Comparison of ENCODE assay signal across 15 cellular contexts in genomic region chr3:5305681-5305983, GRCh38.
A peak's percentile ranks its signal among the peaks of the same experiment; 100 is the strongest.
DNase-seq lines count a peak whose midpoint lies in the region; ATAC-seq and TF ChIP-seq lines count a peak whose summit lies in the region.
"Had no signal": no experiment of that assay in that cellular context is flagged by ENCODE, and none has a peak within 500 bp of the region (broad histone marks: within the 10 kb centered on the region; RNA-seq: fewer than 3 reads in every experiment).

No MANE protein-coding gene starts in this region.

- H3K4me3 ChIP-seq in endodermal cell (ENCODE audit: low read length) = no peak overlapping the region
- H3K4me3 ChIP-seq: BLaER1 treated with 17β-estradiol and CSF1 and Interleukin-3, amounts not matched to agents 10 nM and 100 nM; lung; SJSA1 had no signal

- H3K9me3 Mint-ChIP-seq in endodermal cell (no peaks in the 10 kb centered on the region), T-cell (no peaks in the 10 kb centered on the region)
- H3K9me3 Mint-ChIP-seq: activated CD4-positive, alpha-beta T cell treated with anti-CD3 and anti-CD28 coated beads, Interleukin-2, amount 10 ng/mL, durations not matched to agents 7 days and 5 days; activated T-cell treated with anti-CD3 and anti-CD28 coated beads, Interleukin-2, amount 50 U/mL, for 4 hours; natural killer cell had no signal

- no peaks in the 10 kb centered on the region for H3K27me3 ChIP-seq in endodermal cell (ENCODE audit: control insufficient read depth, insufficient read depth, low read length, poor library complexity, severe bottlenecking)
- H3K27me3 ChIP-seq: BLaER1 treated with 17β-estradiol and CSF1 and Interleukin-3, amounts not matched to agents 10 nM and 100 nM; SJSA1 had no signal

- H3K4me3 Mint-ChIP-seq in endodermal cell (no peak overlapping the region), T-cell (no peak overlapping the region)
- H3K4me3 Mint-ChIP-seq: activated CD4-positive, alpha-beta T cell treated with anti-CD3 and anti-CD28 coated beads, Interleukin-2, amount 10 ng/mL, durations not matched to agents 7 days and 5 days; activated T-cell treated with anti-CD3 and anti-CD28 coated beads, Interleukin-2, amount 50 U/mL, for 4 hours; natural killer cell had no signal

- H3K9me3 ChIP-seq in endodermal cell (ENCODE audit: control insufficient read depth, low read length) = no peaks in the 10 kb centered on the region
- H3K9me3 ChIP-seq: BLaER1 treated with 17β-estradiol and CSF1 and Interleukin-3, amounts not matched to agents 10 nM and 100 nM; SJSA1 had no signal

- H3K27ac Mint-ChIP-seq in endodermal cell (no peak overlapping the region), T-cell (no peak overlapping the region)
- H3K27ac Mint-ChIP-seq: activated CD4-positive, alpha-beta T cell treated with anti-CD3 and anti-CD28 coated beads, Interleukin-2, amount 10 ng/mL, durations not matched to agents 7 days and 5 days; natural killer cell had no signal

- no peak overlapping the region for H3K9ac ChIP-seq in endodermal cell (ENCODE audit: extremely low read depth, low read length, poor library complexity, severe bottlenecking)
- H3K9ac ChIP-seq: BLaER1 treated with 17β-estradiol and CSF1 and Interleukin-3, amounts not matched to agents 10 nM and 100 nM had no signal

- POLR2A ChIA-PET in T-cell (lab: Charles Lee) = no interaction called here

- H3K27me3 Mint-ChIP-seq in endodermal cell (ENCODE audit: insufficient read depth) = peaks cover 7% of the 10 kb centered on the region
- peaks cover 6 to 9% of the 10 kb centered on the region in 2 donors for H3K27me3 Mint-ChIP-seq in T-cell

- H3K36me3 ChIP-seq in endodermal cell (ENCODE audit: control insufficient read depth, insufficient read depth, low read length) = no peaks in the 10 kb centered on the region
- H3K36me3 ChIP-seq: BLaER1 treated with 17β-estradiol and CSF1 and Interleukin-3, amounts not matched to agents 10 nM and 100 nM; SJSA1 had no signal

- CTCF ChIA-PET in T-cell (lab: Charles Lee) = no interaction called here

- WGBS in endodermal cell (ENCODE audit: insufficient coverage in 1 of 2, insufficient read length in 1 of 2), 2 experiments = 91% methylated on average over 2 of the region's 2 CpGs; no CpG with 5 or more reads in 1 of the 2 experiments

- H3K4me1 ChIP-seq in endodermal cell (ENCODE audit: control insufficient read depth, insufficient read depth, low read length) = no peaks in the 10 kb centered on the region
- H3K4me1 ChIP-seq: SJSA1 had no signal

- ATAC-seq in GM18519 (IDR thresholded peaks at IDR 0.05; ENCODE audit: low FRiP score, unreplicated experiment) (peak; percentile 20), GM19467 (IDR thresholded peaks at IDR 0.05; ENCODE audit: unreplicated experiment) (peak; percentile 30), HG02885 (IDR thresholded peaks at IDR 0.05; ENCODE audit: poor library complexity, unreplicated experiment) (peak; percentile 17), left lobe of liver (no peak), T-cell (replicated peaks in 1 of 4) (no peak)

- H3K27ac ChIP-seq in endodermal cell (ENCODE audit: low read depth, low read length) = no peak overlapping the region
- H3K27ac ChIP-seq: BLaER1 treated with 17β-estradiol and CSF1 and Interleukin-3, amounts not matched to agents 10 nM and 100 nM; SJSA1 had no signal

- no peak for DNase-seq in endodermal cell
- DNase-seq in COLO668 (lab: John Stamatoyannopoulos, UW; ENCODE audit: unreplicated experiment) = no peak
- no peak for DNase-seq in left lobe of liver (ENCODE audit: low spot score)
- no peak for DNase-seq in T-cell
- DNase-seq in NCI-H2171 (lab: John Stamatoyannopoulos, UW) = no peak
- DNase-seq: activated T-cell treated with anti-CD3 and anti-CD28 coated beads, Interleukin-2, amount 50 U/mL, for 4 hours; central memory CD4-positive, alpha-beta T cell; natural killer cell had no signal

- H3K36me3 Mint-ChIP-seq in endodermal cell (ENCODE audit: low read depth) (no peaks in the 10 kb centered on the region), T-cell (no peaks in the 10 kb centered on the region)
- H3K36me3 Mint-ChIP-seq: natural killer cell had no signal

- no peaks in the 10 kb centered on the region for H3K4me1 Mint-ChIP-seq in endodermal cell
- no peaks in the 10 kb centered on the region for H3K4me1 Mint-ChIP-seq in T-cell
- H3K4me1 Mint-ChIP-seq: activated CD4-positive, alpha-beta T cell treated with anti-CD3 and anti-CD28 coated beads, Interleukin-2, amount 10 ng/mL, durations not matched to agents 7 days and 5 days; natural killer cell had no signal

- TF ChIP-seq CTCF in endodermal cell (conservative IDR thresholded peaks at IDR 0.05) = peak; percentile 6

Comparison
In these comparisons a context has a peak if more than half of its experiments do, and no peak if none do; other contexts are left out.
1. ATAC-seq: peak in GM18519 (single experiment), GM19467 (single experiment) and HG02885 (single experiment); none in left lobe of liver (single experiment) and T-cell (0 of 4).